In the genomic region with DNA sequence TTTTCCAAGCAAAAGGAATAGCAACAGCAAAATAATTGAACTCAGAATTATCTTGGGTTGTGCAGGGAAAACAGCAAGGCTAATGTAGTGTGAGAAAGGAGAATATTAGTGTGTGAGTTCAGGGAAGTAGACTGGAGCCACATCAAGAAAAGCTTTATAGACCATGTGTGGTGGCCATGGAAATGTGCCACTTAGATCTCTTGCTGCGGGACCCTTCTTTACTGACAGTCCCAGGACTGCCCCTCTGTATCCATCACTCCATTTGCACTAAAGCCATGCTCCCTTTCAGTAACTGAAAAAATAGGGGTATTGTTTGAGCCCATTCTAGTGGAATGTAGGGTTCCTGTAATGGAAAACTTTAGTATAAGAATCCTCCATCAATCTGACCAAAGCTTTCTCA, we compare ENCODE assay signal across 1 cellular context.
A peak's percentile ranks its signal among the peaks of the same experiment; 100 is the strongest.
TF ChIP-seq lines count a peak whose summit lies in the region.

No MANE protein-coding gene starts in this region.

TF ChIP-seq in K562, 482 proteins besides CTCF, POLR2A, EP300 and RAD21 (continued from another document):
- TF ChIP-seq, protein P1, sequence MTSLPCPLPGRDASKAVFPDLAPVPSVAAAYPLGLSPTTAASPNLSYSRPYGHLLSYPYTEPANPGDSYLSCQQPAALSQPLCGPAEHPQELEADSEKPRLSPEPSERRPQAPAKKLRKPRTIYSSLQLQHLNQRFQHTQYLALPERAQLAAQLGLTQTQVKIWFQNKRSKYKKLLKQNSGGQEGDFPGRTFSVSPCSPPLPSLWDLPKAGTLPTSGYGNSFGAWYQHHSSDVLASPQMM (CRISPR knock-in tag; IDR thresholded peaks at IDR 0.05), result no peak
- TF ChIP-seq RBM39 (optimal IDR thresholded peaks at IDR 0.05; ENCODE audit: low read depth, low read length) (no peak), ARNT (IDR thresholded peaks at IDR 0.05) (no peak), ZNF174 (CRISPR knock-in tag; IDR thresholded peaks at IDR 0.05) (no peak), POLR2AphosphoS5 (IDR thresholded peaks at IDR 0.05; ENCODE audit: control insufficient read depth, insufficient read depth, low read depth, low read length) (0 out of 2 replicates have a peak, but pooled peaks have one; percentile 19), AFF1 (IDR thresholded peaks at IDR 0.05; ENCODE audit: low read depth in 1 of 2, partially characterized antibody in 2 of 2) (no peak), KLF10 (CRISPR knock-in tag; IDR thresholded peaks at IDR 0.05) (no peak), ZNF644 (tag; IDR thresholded peaks at IDR 0.05; ENCODE audit: low read depth) (no peak), EWSR1 (IDR thresholded peaks at IDR 0.05; ENCODE audit: borderline replicate concordance, low read depth, partially characterized antibody) (no peak), ZNF695 (CRISPR knock-in tag; IDR thresholded peaks at IDR 0.05) (no peak), SIN3A (IDR thresholded peaks at IDR 0.05; ENCODE audit: borderline replicate concordance in 2 of 2, control insufficient read depth in 1 of 2, low read depth in 2 of 2, low read length in 2 of 2) (0 out of 4 replicates have a peak, but pooled peaks of 1 of the 2 experiments have one; percentile 56), TAL1 (IDR thresholded peaks at IDR 0.05) (no peak), DPF2 (IDR thresholded peaks at IDR 0.05) (no peak), DIDO1 (tag; IDR thresholded peaks at IDR 0.05; ENCODE audit: low read depth) (no peak), CSDE1 (IDR thresholded peaks at IDR 0.05) (no peak), SUPT5H (IDR thresholded peaks at IDR 0.05) (0 out of 2 replicates have a peak, but pooled peaks have one; percentile 35), U2AF2 (optimal IDR thresholded peaks at IDR 0.05; ENCODE audit: low read depth, low read length) (no peak), VEZF1 (CRISPR knock-in tag; IDR thresholded peaks at IDR 0.05) (no peak), RBM22 (IDR thresholded peaks at IDR 0.05; ENCODE audit: low read depth, low read length, poor library complexity, severe bottlenecking) (peak; percentile 28), HSF4 (CRISPR knock-in tag; IDR thresholded peaks at IDR 0.05; ENCODE audit: borderline replicate concordance) (no peak), KAT8 (IDR thresholded peaks at IDR 0.05; ENCODE audit: low read depth) (no peak), ZNF41 (CRISPR knock-in tag; conservative IDR thresholded peaks at IDR 0.05) (no peak), POLR2AphosphoS2 (IDR thresholded peaks at IDR 0.05; ENCODE audit: low read length) (peak; percentile 63; the same call in 1 of the 2 replicates), ZNF3 (CRISPR knock-in tag; IDR thresholded peaks at IDR 0.05) (no peak), SNIP1 (IDR thresholded peaks at IDR 0.05; ENCODE audit: low read depth) (no peak), HNRNPH1 (optimal IDR thresholded peaks at IDR 0.05; ENCODE audit: low read depth, low read length) (no peak), POLR2G (IDR thresholded peaks at IDR 0.05; ENCODE audit: low read depth, low read length) (peak; percentile 42; the same call in 1 of the 2 replicates), EHMT2 (IDR thresholded peaks at IDR 0.05) (no peak)
- TF ChIP-seq, protein P2, sequence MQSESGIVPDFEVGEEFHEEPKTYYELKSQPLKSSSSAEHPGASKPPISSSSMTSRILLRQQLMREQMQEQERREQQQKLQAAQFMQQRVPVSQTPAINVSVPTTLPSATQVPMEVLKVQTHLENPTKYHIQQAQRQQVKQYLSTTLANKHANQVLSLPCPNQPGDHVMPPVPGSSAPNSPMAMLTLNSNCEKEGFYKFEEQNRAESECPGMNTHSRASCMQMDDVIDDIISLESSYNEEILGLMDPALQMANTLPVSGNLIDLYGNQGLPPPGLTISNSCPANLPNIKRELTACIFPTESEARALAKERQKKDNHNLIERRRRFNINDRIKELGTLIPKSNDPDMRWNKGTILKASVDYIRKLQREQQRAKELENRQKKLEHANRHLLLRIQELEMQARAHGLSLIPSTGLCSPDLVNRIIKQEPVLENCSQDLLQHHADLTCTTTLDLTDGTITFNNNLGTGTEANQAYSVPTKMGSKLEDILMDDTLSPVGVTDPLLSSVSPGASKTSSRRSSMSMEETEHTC (IDR thresholded peaks at IDR 0.05), result no peak
- TF ChIP-seq, protein P3, sequence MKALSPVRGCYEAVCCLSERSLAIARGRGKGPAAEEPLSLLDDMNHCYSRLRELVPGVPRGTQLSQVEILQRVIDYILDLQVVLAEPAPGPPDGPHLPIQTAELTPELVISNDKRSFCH (CRISPR knock-in tag; IDR thresholded peaks at IDR 0.05), result no peak
- TF ChIP-seq, protein P3 (tag; IDR thresholded peaks at IDR 0.05), result no peak
- TF ChIP-seq, protein P4, sequence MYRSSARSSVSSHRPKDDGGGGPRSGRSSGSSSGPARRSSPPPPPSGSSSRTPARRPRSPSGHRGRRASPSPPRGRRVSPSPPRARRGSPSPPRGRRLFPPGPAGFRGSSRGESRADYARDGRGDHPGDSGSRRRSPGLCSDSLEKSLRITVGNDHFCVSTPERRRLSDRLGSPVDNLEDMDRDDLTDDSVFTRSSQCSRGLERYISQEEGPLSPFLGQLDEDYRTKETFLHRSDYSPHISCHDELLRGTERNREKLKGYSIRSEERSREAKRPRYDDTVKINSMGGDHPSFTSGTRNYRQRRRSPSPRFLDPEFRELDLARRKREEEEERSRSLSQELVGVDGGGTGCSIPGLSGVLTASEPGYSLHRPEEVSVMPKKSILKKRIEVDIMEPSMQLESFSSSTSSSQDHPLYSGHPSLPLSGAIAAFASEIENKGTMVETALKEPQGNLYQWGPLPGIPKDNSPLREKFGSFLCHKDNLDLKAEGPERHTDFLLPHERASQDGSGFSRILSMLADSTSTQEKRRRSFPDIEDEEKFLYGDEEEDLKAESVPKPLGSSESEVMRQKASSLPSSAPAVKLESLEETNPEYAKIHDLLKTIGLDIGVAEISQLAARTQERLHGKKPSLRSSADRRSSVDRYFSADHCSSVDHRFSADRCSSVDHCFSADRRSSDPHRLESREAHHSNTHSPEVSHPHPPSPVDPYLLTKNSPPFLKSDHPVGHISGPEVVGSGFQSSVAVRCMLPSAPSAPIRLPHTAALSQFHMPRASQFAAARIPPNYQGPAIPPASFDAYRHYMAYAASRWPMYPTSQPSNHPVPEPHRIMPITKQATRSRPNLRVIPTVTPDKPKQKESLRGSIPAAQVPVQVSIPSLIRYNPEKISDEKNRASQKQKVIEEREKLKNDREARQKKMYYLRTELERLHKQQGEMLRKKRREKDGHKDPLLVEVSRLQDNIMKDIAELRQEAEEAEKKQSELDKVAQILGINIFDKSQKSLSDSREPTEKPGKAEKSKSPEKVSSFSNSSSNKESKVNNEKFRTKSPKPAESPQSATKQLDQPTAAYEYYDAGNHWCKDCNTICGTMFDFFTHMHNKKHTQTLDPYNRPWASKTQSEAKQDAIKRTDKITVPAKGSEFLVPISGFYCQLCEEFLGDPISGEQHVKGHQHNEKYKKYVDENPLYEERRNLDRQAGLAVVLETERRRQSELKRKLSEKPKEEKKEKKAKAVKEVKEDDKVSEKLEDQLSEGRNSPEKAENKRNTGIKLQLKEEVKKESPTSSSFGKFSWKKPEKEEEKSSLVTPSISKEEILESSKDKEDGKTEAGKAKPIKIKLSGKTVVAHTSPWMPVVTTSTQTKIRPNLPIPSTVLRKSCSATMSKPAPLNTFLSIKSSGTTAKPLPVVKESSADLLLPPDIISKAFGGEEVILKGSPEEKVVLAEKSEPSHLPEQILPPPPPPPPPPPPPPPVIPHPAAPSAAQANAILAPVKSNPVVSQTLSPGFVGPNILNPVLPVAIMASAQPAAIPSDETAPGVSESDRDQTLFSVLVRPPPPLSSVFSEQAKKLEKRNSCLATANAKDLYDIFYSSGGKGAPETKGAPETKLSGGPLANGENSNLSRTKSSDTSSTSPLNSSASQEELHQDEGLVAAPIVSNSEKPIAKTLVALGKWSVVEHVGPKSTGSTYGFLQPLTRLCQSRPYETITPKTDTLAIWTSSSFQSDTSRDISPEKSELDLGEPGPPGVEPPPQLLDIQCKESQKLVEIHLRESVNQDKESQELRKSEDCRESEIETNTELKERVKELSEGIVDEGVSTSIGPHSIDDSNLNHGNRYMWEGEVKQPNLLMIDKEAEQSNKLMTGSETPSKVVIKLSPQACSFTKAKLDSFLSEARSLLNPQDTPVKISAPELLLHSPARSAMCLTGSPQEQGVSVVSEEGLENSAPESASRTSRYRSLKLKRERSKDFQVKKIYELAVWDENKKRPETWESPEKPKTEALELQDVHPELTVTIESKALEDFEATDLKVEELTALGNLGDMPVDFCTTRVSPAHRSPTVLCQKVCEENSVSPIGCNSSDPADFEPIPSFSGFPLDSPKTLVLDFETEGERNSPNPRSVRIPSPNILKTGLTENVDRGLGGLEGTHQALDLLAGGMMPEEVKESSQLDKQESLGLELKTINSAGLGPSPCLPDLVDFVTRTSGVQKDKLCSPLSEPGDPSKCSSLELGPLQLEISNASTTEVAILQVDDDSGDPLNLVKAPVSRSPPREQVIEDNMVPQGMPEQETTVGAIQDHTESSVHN (IDR thresholded peaks at IDR 0.05; ENCODE audit: borderline replicate concordance in 1 of 2, low read depth in 1 of 2), result no peak
- TF ChIP-seq, protein P5, sequence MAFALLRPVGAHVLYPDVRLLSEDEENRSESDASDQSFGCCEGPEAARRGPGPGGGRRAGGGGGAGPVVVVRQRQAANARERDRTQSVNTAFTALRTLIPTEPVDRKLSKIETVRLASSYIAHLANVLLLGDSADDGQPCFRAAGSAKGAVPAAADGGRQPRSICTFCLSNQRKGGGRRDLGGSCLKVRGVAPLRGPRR (CRISPR knock-in tag; IDR thresholded peaks at IDR 0.05), result no peak
